Comparison of ENCODE assay signal across 13 cellular contexts in the genomic region with DNA sequence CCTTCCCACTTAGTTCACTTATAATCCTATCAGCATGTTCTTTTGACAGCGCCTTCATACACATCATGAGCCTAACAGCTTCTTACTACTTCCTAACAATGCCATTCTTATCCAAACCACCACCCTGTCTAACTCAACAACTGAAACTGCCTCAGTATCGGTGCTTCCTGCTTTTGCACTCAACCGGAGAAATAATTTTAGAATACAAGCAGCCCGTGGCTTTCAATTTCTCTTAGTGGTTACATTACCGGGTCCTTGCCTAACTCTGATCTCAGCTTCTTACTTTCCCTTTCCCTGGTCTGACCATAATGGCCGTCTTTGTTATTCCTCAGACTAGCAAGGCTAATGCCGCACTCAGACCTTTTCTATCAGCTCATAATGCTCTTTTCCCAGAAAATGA.
"Had no signal": no experiment of that assay in that cellular context is flagged by ENCODE, and none has a peak within 500 bp of the region (broad histone marks: within the 10 kb centered on the region; RNA-seq: fewer than 3 reads in every experiment).

No MANE protein-coding gene starts in this region.

- H3K4me3 Mint-ChIP-seq: activated naive CD4-positive, alpha-beta T cell treated with anti-CD3 and anti-CD28 coated beads, Interleukin-2, amount 50 U/mL, for 24 hours; immature natural killer cell had no signal

- H3K27ac ChIP-seq: brain microvascular endothelial cell, neutrophil, skin epidermis, transverse colon had no signal

- H3K27me3 Mint-ChIP-seq: activated naive CD4-positive, alpha-beta T cell treated with anti-CD3 and anti-CD28 coated beads, Interleukin-2, amount 50 U/mL, for 24 hours; naive thymus-derived CD8-positive, alpha-beta T cell had no signal

- H3K4me3 ChIP-seq: lung, skin epidermis, transverse colon had no signal

- H3K27ac Mint-ChIP-seq: activated naive CD4-positive, alpha-beta T cell treated with anti-CD3 and anti-CD28 coated beads, Interleukin-2, amount 50 U/mL, for 24 hours; immature natural killer cell had no signal

- H3K4me1 ChIP-seq: transverse colon had no signal

- DNase-seq: activated CD4-positive, CD25-positive, alpha-beta regulatory T cell; activated T-cell treated with anti-CD3 and anti-CD28 coated beads, Interleukin-2, amount 50 U/mL, for 1 hour; brain microvascular endothelial cell; glutamatergic neuron; immature natural killer cell; naive thymus-derived CD8-positive, alpha-beta T cell; posterior cingulate gyrus; transverse colon had no signal

- H3K27me3 ChIP-seq: brain microvascular endothelial cell, neutrophil, transverse colon had no signal

- H3K4me1 Mint-ChIP-seq: activated naive CD4-positive, alpha-beta T cell treated with anti-CD3 and anti-CD28 coated beads, Interleukin-2, amount 50 U/mL, for 24 hours; immature natural killer cell had no signal

- ATAC-seq: esophagus mucosa; naive thymus-derived CD8-positive, alpha-beta T cell had no signal
